8 cellular contexts compared by ENCODE assay signal in the genomic region with DNA sequence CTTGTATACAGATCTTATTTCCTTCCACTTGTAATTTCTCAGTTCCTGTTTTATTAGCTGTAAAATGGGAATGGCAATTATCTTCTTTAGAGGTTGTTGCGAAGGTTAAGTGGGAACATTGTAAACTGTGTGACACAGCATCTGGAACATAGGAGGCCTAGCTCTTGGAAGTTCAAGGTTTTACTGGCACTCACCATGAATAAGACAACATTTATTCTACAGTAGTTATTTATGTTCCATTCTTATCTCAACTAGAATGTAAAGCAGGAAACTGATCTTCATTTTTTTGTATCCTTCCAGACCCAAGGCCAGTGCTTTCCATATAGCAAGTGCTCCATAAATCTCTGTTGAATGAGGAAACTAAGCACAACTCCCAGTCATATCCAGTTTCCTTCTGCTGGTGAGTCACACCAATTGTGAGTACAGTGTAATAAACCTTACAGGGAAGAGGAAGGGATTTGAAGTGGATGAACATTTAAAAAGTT. TPM values are rescaled to one million over a fixed set of nuclear protein-coding genes. Genes with fewer than 3 reads are reported as not detected.
DNase-seq lines count a peak whose midpoint lies in the region; ATAC-seq and TF ChIP-seq lines count a peak whose summit lies in the region.

No MANE protein-coding gene starts in this region.

- H3K4me2 ChIP-seq in trophoblast cell (ENCODE audit: low read length), result peak overlapping the region; percentile 46

- H3K79me2 ChIP-seq in trophoblast cell (ENCODE audit: control insufficient read depth, insufficient read depth, low read length, poor library complexity), result peaks cover 7% of the 10 kb centered on the region

- no peak overlapping the region for H2AK5ac ChIP-seq in trophoblast cell (ENCODE audit: low read length)

- intact Hi-C loops in Right ventricle myocardium inferior (cut with DNase I), result no loop called here

- no peak overlapping the region for H3K23ac ChIP-seq in trophoblast cell (ENCODE audit: low read length)

- no peak overlapping the region for H4K91ac ChIP-seq in trophoblast cell (ENCODE audit: low read depth, low read length)

- H4K8ac ChIP-seq in trophoblast cell (ENCODE audit: low read depth, low read length), result no peak overlapping the region

- H4K12ac ChIP-seq in trophoblast cell (ENCODE audit: low read depth, low read length), result no peak overlapping the region

- H2BK5ac ChIP-seq in trophoblast cell (ENCODE audit: low read depth, low read length, poor library complexity), result no peak overlapping the region

- TF ChIP-seq CTCF in cardiac muscle cell (IDR thresholded peaks at IDR 0.05; ENCODE audit: low read depth, low read length), result no peak
- TF ChIP-seq CTCF in epithelial cell of proximal tubule (conservative IDR thresholded peaks at IDR 0.05; ENCODE audit: low read depth, low read length), result no peak
- no peak for TF ChIP-seq CTCF in GM10266 (IDR thresholded peaks at IDR 0.05; ENCODE audit: control insufficient read depth, insufficient read depth, low read depth, missing control alignments)

- no peaks in the 10 kb centered on the region for H3K27me3 ChIP-seq in cardiac muscle cell
- no peaks in the 10 kb centered on the region for H3K27me3 ChIP-seq in trophoblast cell (ENCODE audit: insufficient read depth, low read length)

- peak overlapping the region; percentile 76 for H3K4me3 ChIP-seq in cardiac muscle cell
- H3K4me3 ChIP-seq in epithelial cell of proximal tubule (ENCODE audit: low read depth, low read length), result peak overlapping the region; percentile 85
- H3K4me3 ChIP-seq in trophoblast cell (ENCODE audit: low read depth, low read length), result no peak overlapping the region

- peak overlapping the region; percentile 43 for H3K4ac ChIP-seq in trophoblast cell (ENCODE audit: low read depth, low read length)

- H3K14ac ChIP-seq in trophoblast cell (ENCODE audit: low read length), result no peak overlapping the region

- no peak overlapping the region for H2AFZ ChIP-seq in trophoblast cell (ENCODE audit: insufficient read depth, low read length, poor library complexity)

- no peaks in the 10 kb centered on the region for H3K9me3 ChIP-seq in cardiac muscle cell (ENCODE audit: low read depth)
- H3K9me3 ChIP-seq in trophoblast cell (ENCODE audit: insufficient read depth, low read depth, low read length), result no peaks in the 10 kb centered on the region

- no peak for ATAC-seq in Right ventricle myocardium inferior

- H2BK12ac ChIP-seq in trophoblast cell (ENCODE audit: low read length), result no peak overlapping the region

- H3K36me3 ChIP-seq in cardiac muscle cell (peaks cover 9% of the 10 kb centered on the region), trophoblast cell (ENCODE audit: control insufficient read depth in 1 of 2, insufficient read depth in 2 of 2, low read length in 2 of 2) (peaks cover 5 to 6% of the 10 kb centered on the region in 2 experiments)

- no CpG with 5 or more reads among the region's 1 CpG for WGBS in trophoblast cell (ENCODE audit: extremely low coverage, insufficient coverage, insufficient read length)

- no peak overlapping the region for H3K27ac ChIP-seq in cardiac muscle cell
- H3K27ac ChIP-seq in trophoblast cell (ENCODE audit: low read depth, low read length), result no peak overlapping the region

- H3K9ac ChIP-seq in trophoblast cell (ENCODE audit: low read length), result no peak overlapping the region

- no peak overlapping the region for H3K18ac ChIP-seq in trophoblast cell (ENCODE audit: low read length)

- DNase-seq in cardiac muscle cell (ENCODE audit: low read depth in 1 of 2, low spot score in 1 of 2) (peak in 1 of 2 donors; percentile 70), Right ventricle myocardium inferior (ENCODE audit: missing footprints) (no peak), RPMI7951 (ENCODE audit: low read depth) (peak; percentile 73), epithelial cell of proximal tubule (ENCODE audit: low read depth) (no peak), trophoblast cell (peak; percentile 13 to 39), cerebellum (ENCODE audit: low spot score) (no peak), GM10266 (ENCODE audit: extremely low spot score) (no peak)
- DNase-seq in stimulated activated naive CD4-positive, alpha-beta T cell (lab: John Stamatoyannopoulos, UW), result no peak

- H3K79me1 ChIP-seq in trophoblast cell (ENCODE audit: low read length), result peaks cover 10% of the 10 kb centered on the region

- H2BK120ac ChIP-seq in trophoblast cell (ENCODE audit: insufficient read depth, low read length, poor library complexity), result no peak overlapping the region

- H3K4me1 ChIP-seq in cardiac muscle cell (ENCODE audit: low read depth), result peaks cover 5% of the 10 kb centered on the region
- peaks cover 6% of the 10 kb centered on the region in 2 experiments for H3K4me1 ChIP-seq in trophoblast cell (ENCODE audit: control insufficient read depth in 1 of 2, insufficient read depth in 2 of 2, low read length in 2 of 2)

RNA-seq across cellular contexts. Expression of gene BCL10, which starts 1.4 kb away (rescaled TPM):
- 11.7 and 12.8 TPM in 2 replicates for total RNA-seq in cardiac muscle cell
- polyA plus RNA-seq in cardiac muscle cell, result 11.7 and 18.9 TPM in 2 replicates
- 8.6 TPM for total RNA-seq in Right ventricle myocardium inferior
- total RNA-seq in RPMI7951 (2014; rRNA removed; shearing (Covaris generic)), result 31.9 and 34.1 TPM in 2 replicates
- 49.2 and 87.9 TPM in 2 replicates for total RNA-seq in epithelial cell of proximal tubule
- 13.1 and 13.6 TPM in 2 replicates for polyA plus RNA-seq in trophoblast cell (2013)
- total RNA-seq in cerebellum, result 23.9 TPM

RNA-seq across cellular contexts. Expression of gene C1orf52, which starts 15.5 kb away (rescaled TPM):
- total RNA-seq in cardiac muscle cell (63.4 and 71.6 TPM in 2 replicates), Right ventricle myocardium inferior (17.1 TPM), epithelial cell of proximal tubule (15.4 and 19.2 TPM in 2 replicates), cerebellum (18.7 TPM)
- 82.1 and 91.4 TPM in 2 replicates for polyA plus RNA-seq in cardiac muscle cell
- 16.2 and 22.5 TPM in 2 replicates for total RNA-seq in RPMI7951 (2014; rRNA removed; shearing (Covaris generic))
- polyA plus RNA-seq in trophoblast cell (2013), result 34.4 TPM in 2 replicates

Comparison
In these comparisons a context has a peak if more than half of its experiments do, and no peak if none do; other contexts are left out.
1. DNase-seq: peak in RPMI7951 (single experiment) and trophoblast cell (2 of 2); none in Right ventricle myocardium inferior (single experiment), epithelial cell of proximal tubule (single experiment), cerebellum (single experiment), GM10266 (single experiment) and stimulated activated naive CD4-positive, alpha-beta T cell (0 of 6).